2 cellular contexts compared by ENCODE assay signal in genomic region chr19:47107953-47108746, GRCh38.
TF ChIP-seq lines count a peak whose summit lies in the region.

No MANE protein-coding gene starts in this region.

TF ChIP-seq in A549, 52 proteins besides CTCF, POLR2A, EP300 and RAD21 (continued from another document):
- TF ChIP-seq FOSL2 (IDR thresholded peaks at IDR 0.05) (no peak), FOSL2 (CRISPR knock-in tag; IDR thresholded peaks at IDR 0.05) (no peak)

TF ChIP-seq in IMR-90, 13 proteins besides CTCF, POLR2A, EP300 and RAD21 (continued from another document):
- no peak for TF ChIP-seq MAZ (IDR thresholded peaks at IDR 0.05; ENCODE audit: borderline replicate concordance, low read depth, low read length)
- TF ChIP-seq NFE2L2 (IDR thresholded peaks at IDR 0.05; ENCODE audit: low read depth, low read length) = no peak
- TF ChIP-seq BHLHE40 (IDR thresholded peaks at IDR 0.05; ENCODE audit: low read depth, low read length) = no peak
- TF ChIP-seq FOS (IDR thresholded peaks at IDR 0.05; ENCODE audit: low read depth, low read length) = no peak
- TF ChIP-seq RCOR1 (IDR thresholded peaks at IDR 0.05; ENCODE audit: insufficient replicate concordance, low read length) = no peak
- TF ChIP-seq CHD1 (IDR thresholded peaks at IDR 0.05; ENCODE audit: low read depth, low read length) = no peak
